In genomic region chr5:151146003-151146524, GRCh38 we compare ENCODE assay signal across 19 cellular contexts. TPM values are rescaled to one million over a fixed set of nuclear protein-coding genes. Genes with fewer than 3 reads are reported as not detected.
DNase-seq lines count a peak whose midpoint lies in the region; ATAC-seq and TF ChIP-seq lines count a peak whose summit lies in the region.
"Had no signal": no experiment of that assay in that cellular context is flagged by ENCODE, and none has a peak within 500 bp of the region (broad histone marks: within the 10 kb centered on the region; RNA-seq: fewer than 3 reads in every experiment).

No MANE protein-coding gene starts in this region.

- H3K4me1 Mint-ChIP-seq in activated CD4-positive, alpha-beta T cell treated with anti-CD3 and anti-CD28 coated beads, Interleukin-2, amount 10 ng/mL, durations not matched to agents 7 days and 5 days = peaks cover 89% of the 10 kb centered on the region
- peaks cover 89 to 96% of the 10 kb centered on the region in 2 donors for H3K4me1 Mint-ChIP-seq in effector memory CD8-positive, alpha-beta T cell (ENCODE audit: low read depth in 2 of 2)

- peaks cover 68% of the 10 kb centered on the region for H3K36me3 Mint-ChIP-seq in activated CD4-positive, alpha-beta T cell treated with anti-CD3 and anti-CD28 coated beads, Interleukin-2, amount 10 ng/mL, durations not matched to agents 7 days and 5 days (ENCODE audit: low read depth)
- H3K36me3 Mint-ChIP-seq in effector memory CD8-positive, alpha-beta T cell (ENCODE audit: insufficient read depth) = peaks cover 56% of the 10 kb centered on the region

- TF ChIP-seq POLR2A in gastrocnemius medialis (IDR thresholded peaks at IDR 0.05) = no peak

- H3K9ac ChIP-seq in MM.1S (ENCODE audit: low read length) = no peak overlapping the region

- no peaks in the 10 kb centered on the region for H3K9me3 ChIP-seq in MM.1S (replicated peaks; ENCODE audit: insufficient read depth, low read length)
- H3K9me3 ChIP-seq in gastrocnemius medialis = no peaks in the 10 kb centered on the region
- H3K9me3 ChIP-seq: A549, Caco-2, left ventricle myocardium inferior had no signal

- H3K4me1 ChIP-seq in MM.1S (ENCODE audit: low read length) (peaks cover 89% of the 10 kb centered on the region), gastrocnemius medialis (peaks cover 77 to 87% of the 10 kb centered on the region in 2 donors)
- H3K4me1 ChIP-seq: A549, Caco-2 had no signal

- no peak overlapping the region for H2AFZ ChIP-seq in MM.1S (ENCODE audit: low read length)
- H2AFZ ChIP-seq: PC-9 had no signal

- H3K9me2 ChIP-seq in MM.1S (replicated peaks; ENCODE audit: insufficient read depth, low read length) = no peaks in the 10 kb centered on the region

- H3K27ac ChIP-seq in MM.1S (ENCODE audit: low read length) (peak overlapping the region; percentile 73; the same call in 1 of the 2 replicates), gastrocnemius medialis (peak overlapping the region in 3 of 4 donors; percentile 43 to 80 (median 55))
- H3K27ac ChIP-seq: A549, left ventricle myocardium inferior, PC-9 had no signal

- DNase-seq in activated CD4-positive, alpha-beta T cell treated with anti-CD3 and anti-CD28 coated beads, Interleukin-2, amount 10 ng/mL, durations not matched to agents 7 days and 5 days = no peak
- DNase-seq in activated CD4-positive, alpha-beta T cell treated with anti-CD3 and anti-CD28 coated beads for 1 hour = no peak
- no peak for DNase-seq in MM.1S
- DNase-seq in effector memory CD8-positive, alpha-beta T cell = no peak
- no peak for DNase-seq in gastrocnemius medialis
- DNase-seq in DMS 273 treated with DMSO at 0.1 percent for 48 hours (lab: John Stamatoyannopoulos, UW) = no peak
- DNase-seq in NCI-H1436 (lab: John Stamatoyannopoulos, UW) = no peak
- no peak for DNase-seq in Right ventricle myocardium inferior (ENCODE audit: missing footprints)
- DNase-seq: activated CD4-positive, CD25-positive, alpha-beta regulatory T cell; activated T-cell treated with anti-CD3 and anti-CD28 coated beads, Interleukin-2, amount 50 U/mL, for 1 hour; Caco-2; dorsolateral prefrontal cortex; left ventricle myocardium inferior; NCI-H69; PC-9; retina had no signal

- no peaks in the 10 kb centered on the region for H3K27me3 ChIP-seq in MM.1S (replicated peaks; ENCODE audit: insufficient read depth, low read length)
- H3K27me3 ChIP-seq in gastrocnemius medialis = no peaks in the 10 kb centered on the region
- H3K27me3 ChIP-seq: dorsolateral prefrontal cortex had no signal

- POLR2A ChIA-PET in activated CD4-positive, alpha-beta T cell treated with anti-CD3 and anti-CD28 coated beads, Interleukin-2, amount 10 ng/mL, durations not matched to agents 7 days and 5 days (lab: Charles Lee) = interaction anchor here (0.5 kb wide), 1 partner anchor 1311 kb away, joined by 4 read pairs; no protein-coding TSS in a partner anchor

- intact Hi-C loops in gastrocnemius medialis (cut with DNase I; ENCODE audit: low total_unique reads) (no loop called here), Right ventricle myocardium inferior (cut with DNase I) (no loop called here)

- peak overlapping the region; percentile 73 for H3K27ac Mint-ChIP-seq in activated CD4-positive, alpha-beta T cell treated with anti-CD3 and anti-CD28 coated beads, Interleukin-2, amount 10 ng/mL, durations not matched to agents 7 days and 5 days
- H3K27ac Mint-ChIP-seq in effector memory CD8-positive, alpha-beta T cell = peak overlapping the region; percentile 95 to 96

- no peaks in the 10 kb centered on the region for H3K36me3 ChIP-seq in MM.1S (replicated peaks; ENCODE audit: insufficient read depth, low read length)
- no peaks in the 10 kb centered on the region for H3K36me3 ChIP-seq in gastrocnemius medialis

- TF ChIP-seq CTCF in MM.1S (IDR thresholded peaks at IDR 0.05; ENCODE audit: low read length) (no peak), gastrocnemius medialis (IDR thresholded peaks at IDR 0.05 in 4 of 5, conservative IDR thresholded peaks at IDR 0.05 in 1 of 5) (no peak)

- no peak for ATAC-seq in effector memory CD8-positive, alpha-beta T cell (replicated peaks)
- ATAC-seq in gastrocnemius medialis = no peak
- ATAC-seq in Right ventricle myocardium inferior = no peak
- ATAC-seq: A549, SK-N-SH treated with all-trans-retinoic acid at 6 μM for 48 hours had no signal

- no peaks in the 10 kb centered on the region for H4K20me1 ChIP-seq in MM.1S (ENCODE audit: insufficient read depth, low read length)

- H3K4me3 ChIP-seq in MM.1S (ENCODE audit: low read length) (no peak overlapping the region), gastrocnemius medialis (no peak overlapping the region)
- H3K4me3 ChIP-seq: A549, dorsolateral prefrontal cortex, left ventricle myocardium inferior, PC-9 had no signal

- in situ Hi-C loops in gastrocnemius medialis (cut with MboI; ENCODE audit: low sequenced_read_pairs in 4 of 4) = loop anchor here in 1 of 4 donors (25.0 kb wide), 1 partner anchor 91 kb away; no protein-coding TSS in a partner anchor

- peaks cover 39% of the 10 kb centered on the region for H3F3A ChIP-seq in MM.1S (ENCODE audit: insufficient read depth, low read length)

- H3K27me3 Mint-ChIP-seq in activated CD4-positive, alpha-beta T cell treated with anti-CD3 and anti-CD28 coated beads, Interleukin-2, amount 10 ng/mL, durations not matched to agents 7 days and 5 days = no peaks in the 10 kb centered on the region
- H3K27me3 Mint-ChIP-seq in effector memory CD8-positive, alpha-beta T cell = no peaks in the 10 kb centered on the region

- H3K4me2 ChIP-seq in MM.1S (ENCODE audit: low read depth, low read length) = peak overlapping the region; percentile 61; the same call in 1 of the 2 replicates
- H3K4me2 ChIP-seq: A549, PC-9 had no signal

- CTCF ChIA-PET in activated CD4-positive, alpha-beta T cell treated with anti-CD3 and anti-CD28 coated beads, Interleukin-2, amount 10 ng/mL, durations not matched to agents 7 days and 5 days (lab: Charles Lee) = interaction anchor here (0.6 to 12.9 kb wide), 8 partner anchors 10 to 78 kb away, joined by 3 to 89 read pairs (median 3); partner anchors contain the start of gene ANXA6

- H3K4me3 Mint-ChIP-seq in activated CD4-positive, alpha-beta T cell treated with anti-CD3 and anti-CD28 coated beads, Interleukin-2, amount 10 ng/mL, durations not matched to agents 7 days and 5 days = no peak overlapping the region
- peak overlapping the region; percentile 66 to 83 for H3K4me3 Mint-ChIP-seq in effector memory CD8-positive, alpha-beta T cell
- H3K4me3 Mint-ChIP-seq: nephron had no signal

- H3K9me3 Mint-ChIP-seq in activated CD4-positive, alpha-beta T cell treated with anti-CD3 and anti-CD28 coated beads, Interleukin-2, amount 10 ng/mL, durations not matched to agents 7 days and 5 days = no peaks in the 10 kb centered on the region
- no peaks in the 10 kb centered on the region for H3K9me3 Mint-ChIP-seq in effector memory CD8-positive, alpha-beta T cell
- H3K9me3 Mint-ChIP-seq: nephron had no signal

- H3K79me2 ChIP-seq in MM.1S (ENCODE audit: low read length) = peaks cover 100% of the 10 kb centered on the region

RNA-seq across cellular contexts. Expression of gene ANXA6, which starts 11.5 kb away (rescaled TPM):
- total RNA-seq in activated CD4-positive, alpha-beta T cell treated with anti-CD3 and anti-CD28 coated beads, Interleukin-2, amount 10 ng/mL, durations not matched to agents 7 days and 5 days = 100 to 1,000 TPM; 494 to 508 TPM
- total RNA-seq in gastrocnemius medialis (100 to 1,000 TPM in 3 of 4 donors, 10 to 100 TPM in 1; 91.6 to 164 (median 142) TPM), Right ventricle myocardium inferior (222 TPM)
